In genomic region chr17:74037320-74037719, GRCh38 we compare ENCODE assay signal across 1 cellular context.
TF ChIP-seq lines count a peak whose summit lies in the region.

No MANE protein-coding gene starts in this region.

TF ChIP-seq in GM23338, 12 proteins besides CTCF, POLR2A, EP300 and RAD21 (continued from another document):
- TF ChIP-seq ZNF462 (CRISPR knock-in tag; IDR thresholded peaks at IDR 0.05) (no peak), STAT1 (IDR thresholded peaks at IDR 0.05; ENCODE audit: unreplicated experiment) (no peak), CREB1 (CRISPR knock-in tag; IDR thresholded peaks at IDR 0.05; ENCODE audit: low read depth) (no peak), ZNF331 (CRISPR knock-in tag; IDR thresholded peaks at IDR 0.05; ENCODE audit: low read depth) (no peak), POLR2AphosphoS5 (IDR thresholded peaks at IDR 0.05; ENCODE audit: low read depth) (no peak)
- TF ChIP-seq, protein P1, sequence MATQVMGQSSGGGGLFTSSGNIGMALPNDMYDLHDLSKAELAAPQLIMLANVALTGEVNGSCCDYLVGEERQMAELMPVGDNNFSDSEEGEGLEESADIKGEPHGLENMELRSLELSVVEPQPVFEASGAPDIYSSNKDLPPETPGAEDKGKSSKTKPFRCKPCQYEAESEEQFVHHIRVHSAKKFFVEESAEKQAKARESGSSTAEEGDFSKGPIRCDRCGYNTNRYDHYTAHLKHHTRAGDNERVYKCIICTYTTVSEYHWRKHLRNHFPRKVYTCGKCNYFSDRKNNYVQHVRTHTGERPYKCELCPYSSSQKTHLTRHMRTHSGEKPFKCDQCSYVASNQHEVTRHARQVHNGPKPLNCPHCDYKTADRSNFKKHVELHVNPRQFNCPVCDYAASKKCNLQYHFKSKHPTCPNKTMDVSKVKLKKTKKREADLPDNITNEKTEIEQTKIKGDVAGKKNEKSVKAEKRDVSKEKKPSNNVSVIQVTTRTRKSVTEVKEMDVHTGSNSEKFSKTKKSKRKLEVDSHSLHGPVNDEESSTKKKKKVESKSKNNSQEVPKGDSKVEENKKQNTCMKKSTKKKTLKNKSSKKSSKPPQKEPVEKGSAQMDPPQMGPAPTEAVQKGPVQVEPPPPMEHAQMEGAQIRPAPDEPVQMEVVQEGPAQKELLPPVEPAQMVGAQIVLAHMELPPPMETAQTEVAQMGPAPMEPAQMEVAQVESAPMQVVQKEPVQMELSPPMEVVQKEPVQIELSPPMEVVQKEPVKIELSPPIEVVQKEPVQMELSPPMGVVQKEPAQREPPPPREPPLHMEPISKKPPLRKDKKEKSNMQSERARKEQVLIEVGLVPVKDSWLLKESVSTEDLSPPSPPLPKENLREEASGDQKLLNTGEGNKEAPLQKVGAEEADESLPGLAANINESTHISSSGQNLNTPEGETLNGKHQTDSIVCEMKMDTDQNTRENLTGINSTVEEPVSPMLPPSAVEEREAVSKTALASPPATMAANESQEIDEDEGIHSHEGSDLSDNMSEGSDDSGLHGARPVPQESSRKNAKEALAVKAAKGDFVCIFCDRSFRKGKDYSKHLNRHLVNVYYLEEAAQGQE (IDR thresholded peaks at IDR 0.05; ENCODE audit: unreplicated experiment): no peak
